ENCODE assay signal across 8 cellular contexts in the genomic region with DNA sequence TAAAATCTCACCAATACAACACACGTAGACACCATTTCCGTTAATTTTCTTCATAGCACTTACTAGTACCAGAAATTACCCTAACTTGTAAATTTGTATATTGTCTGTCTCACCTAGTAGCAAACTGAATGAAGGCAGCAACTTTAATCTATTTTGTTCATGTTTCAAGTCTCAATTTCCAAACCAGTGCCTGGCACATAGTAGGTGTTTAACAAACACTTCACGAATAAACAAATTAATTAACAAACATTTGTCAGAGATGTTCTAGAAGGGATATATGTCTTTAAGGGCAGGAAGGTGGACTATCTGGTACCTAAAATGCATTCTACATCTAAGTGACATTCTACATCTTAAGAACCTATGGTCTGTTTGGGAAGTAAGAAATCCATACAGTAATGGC. TPM values are rescaled to one million over a fixed set of nuclear protein-coding genes. Genes with fewer than 3 reads are reported as not detected.
DNase-seq lines count a peak whose midpoint lies in the region; FAIRE-seq and TF ChIP-seq lines count a peak whose summit lies in the region.

No MANE protein-coding gene starts in this region.

- peaks cover 31% of the 10 kb centered on the region for H3K4me1 Mint-ChIP-seq in nephron

- TF ChIP-seq CTCF in BJ (IDR thresholded peaks at IDR 0.05; ENCODE audit: insufficient read depth, low read depth, low read length) (no peak), dorsolateral prefrontal cortex (IDR thresholded peaks at IDR 0.05 in 54 of 56, conservative IDR thresholded peaks at IDR 0.05 in 2 of 56; ENCODE audit: low read depth in 1 of 56, partially characterized antibody in 56 of 56) (no peak), nephron (IDR thresholded peaks at IDR 0.05; ENCODE audit: unreplicated experiment in 3 of 3) (no peak)

- H3K36me3 Mint-ChIP-seq in nephron (ENCODE audit: low read depth) = peaks cover 3% of the 10 kb centered on the region

- H3K27me3 Mint-ChIP-seq in nephron (ENCODE audit: low read depth) = peaks cover 4% of the 10 kb centered on the region

- peak overlapping the region; percentile 62 for H3K4me3 ChIP-seq in BJ (ENCODE audit: low read depth, low read length)
- H3K4me3 ChIP-seq in MG63 = peak overlapping the region; percentile 97
- H3K4me3 ChIP-seq in dorsolateral prefrontal cortex = peak overlapping the region; percentile 61 to 99 (median 87)

- H3K4me3 Mint-ChIP-seq in nephron = peak overlapping the region; percentile 89 to 97 (median 96)

- H3K27me3 ChIP-seq in BJ (ENCODE audit: control insufficient read depth, insufficient read depth, low read length) = no peaks in the 10 kb centered on the region
- H3K27me3 ChIP-seq in MG63 = no peaks in the 10 kb centered on the region
- H3K27me3 ChIP-seq in dorsolateral prefrontal cortex = no peaks in the 10 kb centered on the region

- peak overlapping the region; percentile 98 to 99 (median 99) for H3K27ac Mint-ChIP-seq in nephron

- no peak overlapping the region for H3K27ac ChIP-seq in dorsolateral prefrontal cortex

- intact Hi-C loops in dorsolateral prefrontal cortex (cut with DNase I) = loop anchor here (5.0 to 10.0 kb wide), 2 partner anchors 177 to 780 kb away; a partner anchor contains a TSS

- CTCF ChIA-PET in BJ (lab: Yijun Ruan, JAX) = no interaction called here

- H3K9me3 Mint-ChIP-seq in nephron = no peaks in the 10 kb centered on the region

- no peaks in the 10 kb centered on the region for H3K9me3 ChIP-seq in MG63

- H3K36me3 ChIP-seq in BJ (ENCODE audit: control insufficient read depth, insufficient read depth, low read length) = peaks cover 1% of the 10 kb centered on the region; the same call in 1 of the 2 replicates
- H3K36me3 ChIP-seq in MG63 = peaks cover 3% of the 10 kb centered on the region

- no peak for FAIRE-seq in RCC 7860 (lab: Jason Lieb, UNC)

- DNase-seq in BJ (ENCODE audit: low read depth) = no peak
- no peak for DNase-seq in MG63
- DNase-seq in dorsolateral prefrontal cortex = no peak
- DNase-seq in DMS114 treated with DMSO at 0.1 percent for 48 hours (lab: John Stamatoyannopoulos, UW; ENCODE audit: unreplicated experiment) = no peak
- no peak for DNase-seq in NOMO-1 treated with DMSO at 0.1 percent for 48 hours (lab: John Stamatoyannopoulos, UW; ENCODE audit: unreplicated experiment)
- DNase-seq in ecto neural progenitor cell (ENCODE audit: low spot score) = no peak
- DNase-seq in RCC 7860 (ENCODE audit: low spot score) = no peak

- POLR2A ChIA-PET in BJ (lab: Charles Lee) = no interaction called here

RNA-seq across cellular contexts. Expression of a gene that starts 1.0 kb away (rescaled TPM):
- polyA plus RNA-seq in BJ (2011; rRNA removed) = 15.2 and 21.6 TPM in 2 replicates
- 33.6 and 43.4 TPM in 2 replicates for polyA minus RNA-seq in BJ (2011; rRNA and poly(A)+ RNA removed)
- 27.1 and 37.4 TPM in 2 replicates for total RNA-seq in MG63 (2014; rRNA removed; shearing (Covaris generic); ENCODE audit: low replicate concordance)
- 10 to 100 TPM; 15.6 to 41.4 (median 26.0) TPM for total RNA-seq in dorsolateral prefrontal cortex

RNA-seq across cellular contexts. Expression of a gene that starts 42.2 kb away (rescaled TPM):
- 2.2 and 3.6 TPM in 2 replicates for polyA plus RNA-seq in BJ (2011; rRNA removed)
- polyA minus RNA-seq in BJ (2011; rRNA and poly(A)+ RNA removed) = 0.71 and 1.0 TPM in 2 replicates
- 0.44 and 1.2 TPM in 2 replicates for total RNA-seq in MG63 (2014; rRNA removed; shearing (Covaris generic); ENCODE audit: low replicate concordance)
- 10 to 100 TPM in 86 of 120 experiments, 1 to 10 TPM in 34; 5.2 to 23.0 (median 11.4) TPM for total RNA-seq in dorsolateral prefrontal cortex
